In the genomic region with DNA sequence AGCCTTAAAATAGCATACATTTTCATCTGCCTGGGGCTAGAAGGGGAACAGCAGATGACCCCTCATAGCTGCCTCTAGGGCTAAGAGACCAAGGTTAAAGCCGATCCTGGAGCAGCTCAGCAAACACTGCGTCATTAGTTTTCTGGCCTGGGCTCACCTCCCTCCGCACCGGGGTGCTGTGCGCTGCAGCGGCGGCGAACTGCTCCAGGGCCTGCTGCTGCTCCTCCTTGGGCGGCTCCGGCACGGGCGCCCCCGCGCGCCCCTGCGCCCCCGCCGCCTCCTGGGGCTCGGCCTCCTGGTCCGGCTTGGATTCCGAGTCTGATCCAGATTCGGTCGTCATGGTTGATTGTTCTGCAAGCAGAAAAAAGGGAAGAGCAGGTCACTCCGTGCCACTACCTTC, we compare ENCODE assay signal across 23 cellular contexts. TPM values are rescaled to one million over a fixed set of nuclear protein-coding genes. Genes with fewer than 3 reads are reported as not detected.
DNase-seq lines count a peak whose midpoint lies in the region; ATAC-seq and TF ChIP-seq lines count a peak whose summit lies in the region.
"Had no signal": no experiment of that assay in that cellular context is flagged by ENCODE, and none has a peak within 500 bp of the region (broad histone marks: within the 10 kb centered on the region; RNA-seq: fewer than 3 reads in every experiment).

No MANE protein-coding gene starts in this region.

- no peaks in the 10 kb centered on the region for H3K4me1 Mint-ChIP-seq in progenitor cell of endocrine pancreas (ENCODE audit: low read depth)
- H3K4me1 Mint-ChIP-seq: activated naive CD4-positive, alpha-beta T cell treated with anti-CD3 and anti-CD28 coated beads, Interleukin-2, amount 50 U/mL, for 24 hours; naive thymus-derived CD8-positive, alpha-beta T cell had no signal

- peaks cover 25% of the 10 kb centered on the region for H3K36me3 Mint-ChIP-seq in progenitor cell of endocrine pancreas (ENCODE audit: insufficient read depth)
- H3K36me3 Mint-ChIP-seq: naive thymus-derived CD8-positive, alpha-beta T cell had no signal

- H3K9me3 Mint-ChIP-seq in progenitor cell of endocrine pancreas (ENCODE audit: low read depth), result peaks cover 15% of the 10 kb centered on the region
- H3K9me3 Mint-ChIP-seq: T-helper 1 cell treated with Interleukin-12 subunit alpha and Interleukin-12 subunit beta and Interleukin-4 antibody, amounts not matched to agents 30 μg/mL and 1 μg/mL, for 36 hours had no signal

- no peaks in the 10 kb centered on the region for H3K4me1 ChIP-seq in cardiac muscle cell (ENCODE audit: low read depth)
- no peaks in the 10 kb centered on the region for H3K4me1 ChIP-seq in right atrium auricular region
- H3K4me1 ChIP-seq in transverse colon, result no peaks in the 10 kb centered on the region
- H3K4me1 ChIP-seq: SJCRH30 had no signal

- H3K4me3 Mint-ChIP-seq in progenitor cell of endocrine pancreas (ENCODE audit: low read depth), result no peak overlapping the region
- H3K4me3 Mint-ChIP-seq: activated CD8-positive, alpha-beta T cell treated with anti-CD3 and anti-CD28 coated beads, Interleukin-2, amount 10 ng/mL, durations not matched to agents 7 days and 5 days; activated naive CD4-positive, alpha-beta T cell treated with anti-CD3 and anti-CD28 coated beads, Interleukin-2, amount 50 U/mL, for 24 hours; activated T-cell treated with anti-CD3 and anti-CD28 coated beads, Interleukin-2, amount 50 U/mL, for 4 hours; naive thymus-derived CD8-positive, alpha-beta T cell; T-helper 1 cell treated with Interleukin-12 subunit alpha and Interleukin-12 subunit beta and Interleukin-4 antibody, amounts not matched to agents 30 μg/mL and 1 μg/mL, for 36 hours had no signal

- H3K27ac ChIP-seq in cardiac muscle cell, result peak overlapping the region; percentile 10
- no peak overlapping the region for H3K27ac ChIP-seq in right atrium auricular region
- peak overlapping the region in 3 of 4 donors; percentile 43 to 59 (median 51) for H3K27ac ChIP-seq in transverse colon
- H3K27ac ChIP-seq: parathyroid adenoma, SJCRH30, WERI-Rb-1 had no signal

- TF ChIP-seq POLR2A in transverse colon (IDR thresholded peaks at IDR 0.05), result no peak

- no peaks in the 10 kb centered on the region for H3K9me3 ChIP-seq in cardiac muscle cell (ENCODE audit: low read depth)
- H3K9me3 ChIP-seq in right atrium auricular region, result peaks cover 0 to 4% of the 10 kb centered on the region in 2 donors
- no peaks in the 10 kb centered on the region for H3K9me3 ChIP-seq in transverse colon
- H3K9me3 ChIP-seq: SJCRH30 had no signal

- intact Hi-C loops in transverse colon (cut with DNase I; ENCODE audit: low total_unique reads), result no loop called here

- TF ChIP-seq EP300 in transverse colon (IDR thresholded peaks at IDR 0.05; ENCODE audit: low read depth), result no peak

- no peak for TF ChIP-seq CTCF in cardiac muscle cell (IDR thresholded peaks at IDR 0.05; ENCODE audit: low read depth, low read length)
- no peak for TF ChIP-seq CTCF in right atrium auricular region (IDR thresholded peaks at IDR 0.05)
- TF ChIP-seq CTCF in choroid plexus epithelial cell (conservative IDR thresholded peaks at IDR 0.05; ENCODE audit: low read depth, low read length), result peak; percentile 36
- TF ChIP-seq CTCF in transverse colon (IDR thresholded peaks at IDR 0.05), result no peak
- TF ChIP-seq CTCF in progenitor cell of endocrine pancreas (IDR thresholded peaks at IDR 0.05; ENCODE audit: unreplicated experiment), result no peak

- in situ Hi-C loops in transverse colon (cut with MboI; ENCODE audit: low pct_ligation_motif_present in 1 of 4, low pct_unique_long_range_greater_than_20kb in 1 of 4, low sequenced_read_pairs in 3 of 4), result no loop called here

- ATAC-seq in HG03520 (IDR thresholded peaks at IDR 0.05; ENCODE audit: unreplicated experiment), result no peak
- ATAC-seq: activated CD8-positive, alpha-beta T cell treated with anti-CD3 and anti-CD28 coated beads, Interleukin-2, amount 10 ng/mL, durations not matched to agents 7 days and 5 days; activated T-cell treated with anti-CD3 and anti-CD28 coated beads, Interleukin-2, amount 50 U/mL, for 4 hours; esophagus mucosa; naive thymus-derived CD8-positive, alpha-beta T cell had no signal

- DNase-seq in cardiac muscle cell (ENCODE audit: low read depth in 1 of 2, low spot score in 1 of 2) (peak in 1 of 2 donors; percentile 40), right atrium auricular region (ENCODE audit: low spot score) (no peak), choroid plexus epithelial cell (ENCODE audit: low read depth) (peak; percentile 63), islet precursor cell (peak; percentile 60), transverse colon (no peak), NCI-H1092 treated with DMSO at 0.1 percent for 48 hours (lab: John Stamatoyannopoulos, UW) (no peak), progenitor cell of endocrine pancreas (ENCODE audit: low spot score, unreplicated experiment) (no peak)
- DNase-seq: activated CD8-positive, alpha-beta T cell treated with anti-CD3 and anti-CD28 coated beads, Interleukin-2, amount 10 ng/mL, durations not matched to agents 7 days and 5 days; activated T-cell treated with anti-CD3 and anti-CD28 coated beads, Interleukin-2, amount 50 U/mL, for 4 hours; effector CD4-positive, alpha-beta T cell; GF-D8; naive thymus-derived CD8-positive, alpha-beta T cell; NCI-H1417; NCI-H2171; NCI-H526 treated with DMSO at 0.1 percent for 48 hours; SJCRH30; stimulated activated CD8-positive, alpha-beta memory T cell treated with anti-CD3 and anti-CD28 coated beads, Interleukin-4, amount 100 ng/mL, for 48 hours; WERI-Rb-1 had no signal

- H3K27me3 Mint-ChIP-seq in progenitor cell of endocrine pancreas, result no peaks in the 10 kb centered on the region

- peaks cover 14% of the 10 kb centered on the region for H3K36me3 ChIP-seq in cardiac muscle cell
- no peaks in the 10 kb centered on the region for H3K36me3 ChIP-seq in right atrium auricular region
- H3K36me3 ChIP-seq in transverse colon, result peaks cover 0 to 5% (median 0%) of the 10 kb centered on the region in 4 donors
- H3K36me3 ChIP-seq: SJCRH30 had no signal

- no peak overlapping the region for H3K27ac Mint-ChIP-seq in progenitor cell of endocrine pancreas
- H3K27ac Mint-ChIP-seq: activated CD8-positive, alpha-beta T cell treated with anti-CD3 and anti-CD28 coated beads, Interleukin-2, amount 10 ng/mL, durations not matched to agents 7 days and 5 days; activated naive CD4-positive, alpha-beta T cell treated with anti-CD3 and anti-CD28 coated beads, Interleukin-2, amount 50 U/mL, for 24 hours; naive thymus-derived CD8-positive, alpha-beta T cell; T-helper 1 cell treated with Interleukin-12 subunit alpha and Interleukin-12 subunit beta and Interleukin-4 antibody, amounts not matched to agents 30 μg/mL and 1 μg/mL, for 36 hours had no signal

- H3K27me3 ChIP-seq in cardiac muscle cell (no peaks in the 10 kb centered on the region), right atrium auricular region (no peaks in the 10 kb centered on the region), transverse colon (no peaks in the 10 kb centered on the region)
- H3K27me3 ChIP-seq: SJCRH30 had no signal

- 91% methylated on average over 24 of the region's 24 CpGs; no CpG with 5 or more reads in 1 of the 2 donors for WGBS in transverse colon (ENCODE audit: low coverage in 1 of 2), 2 donors

- no peak overlapping the region for H3K4me3 ChIP-seq in cardiac muscle cell
- peak overlapping the region in 1 of 2 donors; percentile 17 for H3K4me3 ChIP-seq in right atrium auricular region
- H3K4me3 ChIP-seq in choroid plexus epithelial cell (ENCODE audit: low read depth, low read length), result peak overlapping the region; percentile 32
- no peak overlapping the region for H3K4me3 ChIP-seq in transverse colon
- H3K4me3 ChIP-seq: SJCRH30 had no signal

RNA-seq across cellular contexts. Expression of a gene that starts 55.0 kb away (rescaled TPM):
- 466 and 886 TPM in 2 replicates for total RNA-seq in cardiac muscle cell
- polyA plus RNA-seq in cardiac muscle cell, result 201 and 316 TPM in 2 replicates
- total RNA-seq in right atrium auricular region, result 10 to 100 TPM; 12.6 to 22.5 TPM
- total RNA-seq in transverse colon, result 100 to 1,000 TPM in 3 of 4 donors, 10 to 100 TPM in 1; 97.3 to 403 (median 134) TPM
- 41.7 and 49.8 TPM in 2 replicates for total RNA-seq in progenitor cell of endocrine pancreas
- total RNA-seq: SJCRH30 had no signal

Comparison
In these comparisons a context has a peak if more than half of its experiments do, and no peak if none do; other contexts are left out.
1. H3K27ac ChIP-seq: peak in cardiac muscle cell (single experiment) and transverse colon (3 of 4); none in right atrium auricular region (0 of 2).
2. DNase-seq: peak in choroid plexus epithelial cell (single experiment) and islet precursor cell (single experiment); none in right atrium auricular region (single experiment), transverse colon (single experiment), NCI-H1092 treated with DMSO at 0.1 percent for 48 hours (single experiment) and progenitor cell of endocrine pancreas (single experiment).